Comparison of ENCODE assay signal across 1 cellular context in genomic region chr1:238489006-238489405, GRCh38.
TF ChIP-seq lines count a peak whose summit lies in the region.

No MANE protein-coding gene starts in this region.

TF ChIP-seq in WTC11, 78 proteins besides CTCF, POLR2A, EP300 and RAD21 (continued from another document):
- no peak for TF ChIP-seq HMGXB4 (CRISPR knock-in tag; IDR thresholded peaks at IDR 0.05)
- no peak for TF ChIP-seq ZNF396 (CRISPR knock-in tag; IDR thresholded peaks at IDR 0.05; ENCODE audit: borderline replicate concordance)
- TF ChIP-seq ZNF423 (CRISPR knock-in tag; IDR thresholded peaks at IDR 0.05) = no peak
